In genomic region chr1:204837440-204838084, GRCh38 we compare ENCODE assay signal across 8 cellular contexts. TPM values are rescaled to one million over a fixed set of nuclear protein-coding genes. Genes with fewer than 3 reads are reported as not detected.
DNase-seq lines count a peak whose midpoint lies in the region; ATAC-seq lines count a peak whose summit lies in the region.

No MANE protein-coding gene starts in this region.

- H3K9me3 Mint-ChIP-seq in activated CD4-positive, alpha-beta T cell treated with anti-CD3 and anti-CD28 coated beads, Interleukin-2, amount 10 ng/mL, durations not matched to agents 7 days and 5 days = no peaks in the 10 kb centered on the region

- ATAC-seq in left cardiac atrium = peak; percentile 53 to 68

- H3K4me3 Mint-ChIP-seq in activated CD4-positive, alpha-beta T cell treated with anti-CD3 and anti-CD28 coated beads, Interleukin-2, amount 10 ng/mL, durations not matched to agents 7 days and 5 days = no peak overlapping the region

- POLR2A ChIA-PET in activated CD4-positive, alpha-beta T cell treated with anti-CD3 and anti-CD28 coated beads, Interleukin-2, amount 10 ng/mL, durations not matched to agents 7 days and 5 days (lab: Charles Lee) = no interaction called here

- intact Hi-C loops in left cardiac atrium (cut with DNase I) = no loop called here

- H3K4me1 Mint-ChIP-seq in activated CD4-positive, alpha-beta T cell treated with anti-CD3 and anti-CD28 coated beads, Interleukin-2, amount 10 ng/mL, durations not matched to agents 7 days and 5 days = no peaks in the 10 kb centered on the region

- H3K36me3 Mint-ChIP-seq in activated CD4-positive, alpha-beta T cell treated with anti-CD3 and anti-CD28 coated beads, Interleukin-2, amount 10 ng/mL, durations not matched to agents 7 days and 5 days (ENCODE audit: low read depth) = no peaks in the 10 kb centered on the region

- CTCF ChIA-PET in activated CD4-positive, alpha-beta T cell treated with anti-CD3 and anti-CD28 coated beads, Interleukin-2, amount 10 ng/mL, durations not matched to agents 7 days and 5 days (lab: Charles Lee) = interaction anchor here (0.6 to 1.4 kb wide), 2 partner anchors 46 to 279 kb away, joined by 3 read pairs; no protein-coding TSS in a partner anchor

- H3K27me3 Mint-ChIP-seq in activated CD4-positive, alpha-beta T cell treated with anti-CD3 and anti-CD28 coated beads, Interleukin-2, amount 10 ng/mL, durations not matched to agents 7 days and 5 days = peaks cover 15% of the 10 kb centered on the region

- H3K27ac Mint-ChIP-seq in activated CD4-positive, alpha-beta T cell treated with anti-CD3 and anti-CD28 coated beads, Interleukin-2, amount 10 ng/mL, durations not matched to agents 7 days and 5 days = no peak overlapping the region

- peak; percentile 9 for DNase-seq in stimulated activated CD4-positive, alpha-beta T cell treated with anti-CD3 and anti-CD28 coated beads, Interleukin-12 subunit alpha, Interleukin-12 subunit beta, amount 100 ng/mL, for 4 hours
- DNase-seq in stimulated activated CD4-positive, alpha-beta T cell treated with anti-CD3 and anti-CD28 coated beads, Interleukin-4, amount 100 ng/mL, for 4 hours = no peak
- peak; percentile 43 for DNase-seq in activated CD4-positive, alpha-beta T cell treated with anti-CD3 and anti-CD28 coated beads, Interleukin-2, amount 10 ng/mL, durations not matched to agents 7 days and 5 days
- DNase-seq in left cardiac atrium = peak; percentile 45
- DNase-seq in stromal cell of bone marrow (ENCODE audit: low read depth) = peak; percentile 40
- no peak for DNase-seq in stimulated activated naive CD4-positive, alpha-beta T cell treated with Interleukin-2 at 50 U/mL for 16 hours (lab: John Stamatoyannopoulos, UW)
- no peak for DNase-seq in NCI-H2107 treated with DMSO at 0.1 percent for 48 hours (lab: John Stamatoyannopoulos, UW; ENCODE audit: unreplicated experiment)
- DNase-seq in NCI-H2081 treated with DMSO at 0.1 percent for 48 hours (lab: John Stamatoyannopoulos, UW) = no peak

RNA-seq across cellular contexts. Expression of gene NFASC, which starts 33.1 kb away (rescaled TPM):
- total RNA-seq in activated CD4-positive, alpha-beta T cell treated with anti-CD3 and anti-CD28 coated beads, Interleukin-2, amount 10 ng/mL, durations not matched to agents 7 days and 5 days = under 1 TPM in 1 of 2 experiments, not detected in 1; 0.23 TPM
- total RNA-seq in left cardiac atrium = 10 to 100 TPM; 40.6 to 57.7 TPM

Comparison
In these comparisons a context has a peak if more than half of its experiments do, and no peak if none do; other contexts are left out.
1. DNase-seq: peak in stimulated activated CD4-positive, alpha-beta T cell treated with anti-CD3 and anti-CD28 coated beads, Interleukin-12 subunit alpha, Interleukin-12 subunit beta, amount 100 ng/mL, for 4 hours (single experiment), activated CD4-positive, alpha-beta T cell treated with anti-CD3 and anti-CD28 coated beads, Interleukin-2, amount 10 ng/mL, durations not matched to agents 7 days and 5 days (single experiment), left cardiac atrium (single experiment) and stromal cell of bone marrow (single experiment); none in stimulated activated CD4-positive, alpha-beta T cell treated with anti-CD3 and anti-CD28 coated beads, Interleukin-4, amount 100 ng/mL, for 4 hours (0 of 2), stimulated activated naive CD4-positive, alpha-beta T cell treated with Interleukin-2 at 50 U/mL for 16 hours (single experiment), NCI-H2107 treated with DMSO at 0.1 percent for 48 hours (single experiment) and NCI-H2081 treated with DMSO at 0.1 percent for 48 hours (single experiment).
2. RNA of gene NFASC, which starts 33.1 kb away (total RNA-seq): 40.6 to 57.7 TPM in left cardiac atrium; 0.23 TPM in activated CD4-positive, alpha-beta T cell treated with anti-CD3 and anti-CD28 coated beads, Interleukin-2, amount 10 ng/mL, durations not matched to agents 7 days and 5 days; every median in the first group is over 10 times any median in the second.